ENCODE assay signal across 2 cellular contexts in the genomic region with DNA sequence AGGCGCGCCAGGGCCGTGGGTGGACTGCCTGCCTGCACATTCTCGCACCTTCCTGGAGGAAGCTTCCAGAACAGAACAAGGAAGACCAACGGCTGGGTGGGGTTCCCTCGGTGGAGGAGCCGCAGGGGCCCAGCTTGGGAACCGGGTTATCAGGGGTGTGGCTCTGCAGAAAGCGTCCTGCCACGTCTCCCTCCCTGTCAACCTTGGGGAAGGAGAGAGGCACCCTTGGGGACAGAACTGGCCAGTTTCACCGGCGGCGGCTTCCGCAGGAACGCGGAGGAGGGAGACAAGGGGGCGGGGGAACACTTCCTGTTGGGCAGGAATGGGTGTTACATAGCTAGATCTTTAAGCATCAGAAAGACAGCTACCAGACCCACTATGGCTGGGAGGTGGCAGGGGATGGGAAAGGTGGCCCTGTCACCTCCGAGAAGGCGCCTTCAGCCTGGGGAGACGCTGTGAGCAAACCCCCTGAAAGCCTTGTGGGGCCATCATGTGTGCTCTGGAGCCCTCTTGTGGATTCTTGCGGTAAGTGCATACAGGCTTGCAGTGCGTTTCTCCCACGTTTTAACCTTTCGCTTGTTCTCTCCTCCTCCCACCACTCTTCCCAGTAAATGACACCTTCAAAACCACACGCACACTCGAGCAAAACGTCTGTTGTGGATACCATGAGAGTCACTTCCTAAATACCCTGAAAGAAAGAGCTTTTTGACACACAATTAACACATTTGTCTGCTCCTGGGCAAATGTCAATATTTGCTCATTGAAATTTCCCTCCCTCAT.
TF ChIP-seq lines count a peak whose summit lies in the region.

No MANE protein-coding gene starts in this region.

TF ChIP-seq in HEK293, 187 proteins besides CTCF, POLR2A, EP300 and RAD21 (continues in another document):
- TF ChIP-seq, protein P1, sequence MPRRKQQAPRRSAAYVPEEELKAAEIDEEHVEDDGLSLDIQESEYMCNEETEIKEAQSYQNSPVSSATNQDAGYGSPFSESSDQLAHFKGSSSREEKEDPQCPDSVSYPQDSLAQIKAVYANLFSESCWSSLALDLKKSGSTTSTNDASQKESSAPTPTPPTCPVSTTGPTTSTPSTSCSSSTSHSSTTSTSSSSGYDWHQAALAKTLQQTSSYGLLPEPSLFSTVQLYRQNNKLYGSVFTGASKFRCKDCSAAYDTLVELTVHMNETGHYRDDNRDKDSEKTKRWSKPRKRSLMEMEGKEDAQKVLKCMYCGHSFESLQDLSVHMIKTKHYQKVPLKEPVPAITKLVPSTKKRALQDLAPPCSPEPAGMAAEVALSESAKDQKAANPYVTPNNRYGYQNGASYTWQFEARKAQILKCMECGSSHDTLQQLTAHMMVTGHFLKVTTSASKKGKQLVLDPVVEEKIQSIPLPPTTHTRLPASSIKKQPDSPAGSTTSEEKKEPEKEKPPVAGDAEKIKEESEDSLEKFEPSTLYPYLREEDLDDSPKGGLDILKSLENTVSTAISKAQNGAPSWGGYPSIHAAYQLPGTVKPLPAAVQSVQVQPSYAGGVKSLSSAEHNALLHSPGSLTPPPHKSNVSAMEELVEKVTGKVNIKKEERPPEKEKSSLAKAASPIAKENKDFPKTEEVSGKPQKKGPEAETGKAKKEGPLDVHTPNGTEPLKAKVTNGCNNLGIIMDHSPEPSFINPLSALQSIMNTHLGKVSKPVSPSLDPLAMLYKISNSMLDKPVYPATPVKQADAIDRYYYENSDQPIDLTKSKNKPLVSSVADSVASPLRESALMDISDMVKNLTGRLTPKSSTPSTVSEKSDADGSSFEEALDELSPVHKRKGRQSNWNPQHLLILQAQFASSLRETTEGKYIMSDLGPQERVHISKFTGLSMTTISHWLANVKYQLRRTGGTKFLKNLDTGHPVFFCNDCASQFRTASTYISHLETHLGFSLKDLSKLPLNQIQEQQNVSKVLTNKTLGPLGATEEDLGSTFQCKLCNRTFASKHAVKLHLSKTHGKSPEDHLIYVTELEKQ (tag by site-specific recombination; IDR thresholded peaks at IDR 0.05; ENCODE audit: borderline replicate concordance) = no peak
- TF ChIP-seq ZNF138 (tag by site-specific recombination; IDR thresholded peaks at IDR 0.05; ENCODE audit: borderline replicate concordance) (no peak), ZNF555 (tag by site-specific recombination; conservative IDR thresholded peaks at IDR 0.05) (no peak), PRDM1 (tag by site-specific recombination; IDR thresholded peaks at IDR 0.05) (peak; percentile 98), HOXC10 (CRISPR knock-in tag; IDR thresholded peaks at IDR 0.05) (no peak), ZEB2 (tag by site-specific recombination; IDR thresholded peaks at IDR 0.05) (peak; percentile 73; the same call in 1 of the 2 replicates), BCL11A (tag by site-specific recombination; IDR thresholded peaks at IDR 0.05; ENCODE audit: low read depth) (no peak), ZXDB (tag by site-specific recombination; IDR thresholded peaks at IDR 0.05) (peak; percentile 72), ZNF423 (tag by site-specific recombination; IDR thresholded peaks at IDR 0.05) (no peak), ZNF777 (tag by site-specific recombination; IDR thresholded peaks at IDR 0.05; ENCODE audit: borderline replicate concordance) (no peak), ZBTB20 (tag by site-specific recombination; IDR thresholded peaks at IDR 0.05) (no peak; the same call in 1 of the 2 replicates)
- TF ChIP-seq, protein P2, sequence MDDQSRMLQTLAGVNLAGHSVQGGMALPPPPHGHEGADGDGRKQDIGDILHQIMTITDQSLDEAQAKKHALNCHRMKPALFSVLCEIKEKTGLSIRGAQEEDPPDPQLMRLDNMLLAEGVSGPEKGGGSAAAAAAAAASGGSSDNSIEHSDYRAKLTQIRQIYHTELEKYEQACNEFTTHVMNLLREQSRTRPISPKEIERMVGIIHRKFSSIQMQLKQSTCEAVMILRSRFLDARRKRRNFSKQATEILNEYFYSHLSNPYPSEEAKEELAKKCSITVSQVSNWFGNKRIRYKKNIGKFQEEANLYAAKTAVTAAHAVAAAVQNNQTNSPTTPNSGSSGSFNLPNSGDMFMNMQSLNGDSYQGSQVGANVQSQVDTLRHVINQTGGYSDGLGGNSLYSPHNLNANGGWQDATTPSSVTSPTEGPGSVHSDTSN (CRISPR knock-in tag; IDR thresholded peaks at IDR 0.05) = no peak
- TF ChIP-seq, protein P3, sequence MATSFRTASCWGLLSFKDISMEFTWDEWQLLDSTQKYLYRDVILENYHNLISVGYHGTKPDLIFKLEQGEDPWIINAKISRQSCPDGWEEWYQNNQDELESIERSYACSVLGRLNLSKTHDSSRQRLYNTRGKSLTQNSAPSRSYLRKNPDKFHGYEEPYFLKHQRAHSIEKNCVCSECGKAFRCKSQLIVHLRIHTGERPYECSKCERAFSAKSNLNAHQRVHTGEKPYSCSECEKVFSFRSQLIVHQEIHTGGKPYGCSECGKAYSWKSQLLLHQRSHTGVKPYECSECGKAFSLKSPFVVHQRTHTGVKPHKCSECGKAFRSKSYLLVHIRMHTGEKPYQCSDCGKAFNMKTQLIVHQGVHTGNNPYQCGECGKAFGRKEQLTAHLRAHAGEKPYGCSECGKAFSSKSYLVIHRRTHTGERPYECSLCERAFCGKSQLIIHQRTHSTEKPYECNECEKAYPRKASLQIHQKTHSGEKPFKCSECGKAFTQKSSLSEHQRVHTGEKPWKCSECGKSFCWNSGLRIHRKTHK (tag by site-specific recombination; IDR thresholded peaks at IDR 0.05) = no peak
- TF ChIP-seq, protein P4, sequence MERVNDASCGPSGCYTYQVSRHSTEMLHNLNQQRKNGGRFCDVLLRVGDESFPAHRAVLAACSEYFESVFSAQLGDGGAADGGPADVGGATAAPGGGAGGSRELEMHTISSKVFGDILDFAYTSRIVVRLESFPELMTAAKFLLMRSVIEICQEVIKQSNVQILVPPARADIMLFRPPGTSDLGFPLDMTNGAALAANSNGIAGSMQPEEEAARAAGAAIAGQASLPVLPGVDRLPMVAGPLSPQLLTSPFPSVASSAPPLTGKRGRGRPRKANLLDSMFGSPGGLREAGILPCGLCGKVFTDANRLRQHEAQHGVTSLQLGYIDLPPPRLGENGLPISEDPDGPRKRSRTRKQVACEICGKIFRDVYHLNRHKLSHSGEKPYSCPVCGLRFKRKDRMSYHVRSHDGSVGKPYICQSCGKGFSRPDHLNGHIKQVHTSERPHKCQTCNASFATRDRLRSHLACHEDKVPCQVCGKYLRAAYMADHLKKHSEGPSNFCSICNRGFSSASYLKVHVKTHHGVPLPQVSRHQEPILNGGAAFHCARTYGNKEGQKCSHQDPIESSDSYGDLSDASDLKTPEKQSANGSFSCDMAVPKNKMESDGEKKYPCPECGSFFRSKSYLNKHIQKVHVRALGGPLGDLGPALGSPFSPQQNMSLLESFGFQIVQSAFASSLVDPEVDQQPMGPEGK (tag by site-specific recombination; IDR thresholded peaks at IDR 0.05) = peak; percentile 93

TF ChIP-seq in K562, 482 proteins besides CTCF, POLR2A, EP300 and RAD21 (continued from another document and continues in another):
- no peak for TF ChIP-seq MYBL2 (IDR thresholded peaks at IDR 0.05; ENCODE audit: low read depth)
- no peak for TF ChIP-seq MYBL2 (CRISPR knock-in tag; IDR thresholded peaks at IDR 0.05; ENCODE audit: borderline replicate concordance)
- no peak for TF ChIP-seq ZBTB1 (CRISPR knock-in tag; IDR thresholded peaks at IDR 0.05; ENCODE audit: borderline replicate concordance, low read depth)
- TF ChIP-seq, protein P5, sequence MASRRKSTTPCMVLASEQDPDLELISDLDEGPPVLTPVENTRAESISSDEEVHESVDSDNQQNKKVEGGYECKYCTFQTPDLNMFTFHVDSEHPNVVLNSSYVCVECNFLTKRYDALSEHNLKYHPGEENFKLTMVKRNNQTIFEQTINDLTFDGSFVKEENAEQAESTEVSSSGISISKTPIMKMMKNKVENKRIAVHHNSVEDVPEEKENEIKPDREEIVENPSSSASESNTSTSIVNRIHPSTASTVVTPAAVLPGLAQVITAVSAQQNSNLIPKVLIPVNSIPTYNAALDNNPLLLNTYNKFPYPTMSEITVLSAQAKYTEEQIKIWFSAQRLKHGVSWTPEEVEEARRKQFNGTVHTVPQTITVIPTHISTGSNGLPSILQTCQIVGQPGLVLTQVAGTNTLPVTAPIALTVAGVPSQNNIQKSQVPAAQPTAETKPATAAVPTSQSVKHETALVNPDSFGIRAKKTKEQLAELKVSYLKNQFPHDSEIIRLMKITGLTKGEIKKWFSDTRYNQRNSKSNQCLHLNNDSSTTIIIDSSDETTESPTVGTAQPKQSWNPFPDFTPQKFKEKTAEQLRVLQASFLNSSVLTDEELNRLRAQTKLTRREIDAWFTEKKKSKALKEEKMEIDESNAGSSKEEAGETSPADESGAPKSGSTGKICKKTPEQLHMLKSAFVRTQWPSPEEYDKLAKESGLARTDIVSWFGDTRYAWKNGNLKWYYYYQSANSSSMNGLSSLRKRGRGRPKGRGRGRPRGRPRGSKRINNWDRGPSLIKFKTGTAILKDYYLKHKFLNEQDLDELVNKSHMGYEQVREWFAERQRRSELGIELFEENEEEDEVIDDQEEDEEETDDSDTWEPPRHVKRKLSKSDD (conservative IDR thresholded peaks at IDR 0.05; ENCODE audit: low read length) = no peak; the same call in 1 of the 2 replicates
- TF ChIP-seq RFX7 (CRISPR knock-in tag; IDR thresholded peaks at IDR 0.05) = no peak
- no peak for TF ChIP-seq NUFIP1 (IDR thresholded peaks at IDR 0.05; ENCODE audit: partially characterized antibody)
- peak; percentile 94 for TF ChIP-seq GABPA (tag; conservative IDR thresholded peaks at IDR 0.05; ENCODE audit: low read depth)
- TF ChIP-seq SMARCC2 (IDR thresholded peaks at IDR 0.05; ENCODE audit: low read depth) = no peak
- no peak for TF ChIP-seq TCF7L2 (IDR thresholded peaks at IDR 0.05; ENCODE audit: low read depth, low read length)
- TF ChIP-seq ZNF316 (IDR thresholded peaks at IDR 0.05) = no peak
- no peak for TF ChIP-seq GABPB2 (CRISPR knock-in tag; conservative IDR thresholded peaks at IDR 0.05)
- TF ChIP-seq ZNF224 (CRISPR knock-in tag; IDR thresholded peaks at IDR 0.05) = no peak
- peak in 1 of 2 experiments; percentile 10; a peak in 1 of 4 replicates for TF ChIP-seq HDAC1 (IDR thresholded peaks at IDR 0.05)
- TF ChIP-seq HSF4 (CRISPR knock-in tag; IDR thresholded peaks at IDR 0.05; ENCODE audit: borderline replicate concordance) = no peak
- TF ChIP-seq, protein P6, sequence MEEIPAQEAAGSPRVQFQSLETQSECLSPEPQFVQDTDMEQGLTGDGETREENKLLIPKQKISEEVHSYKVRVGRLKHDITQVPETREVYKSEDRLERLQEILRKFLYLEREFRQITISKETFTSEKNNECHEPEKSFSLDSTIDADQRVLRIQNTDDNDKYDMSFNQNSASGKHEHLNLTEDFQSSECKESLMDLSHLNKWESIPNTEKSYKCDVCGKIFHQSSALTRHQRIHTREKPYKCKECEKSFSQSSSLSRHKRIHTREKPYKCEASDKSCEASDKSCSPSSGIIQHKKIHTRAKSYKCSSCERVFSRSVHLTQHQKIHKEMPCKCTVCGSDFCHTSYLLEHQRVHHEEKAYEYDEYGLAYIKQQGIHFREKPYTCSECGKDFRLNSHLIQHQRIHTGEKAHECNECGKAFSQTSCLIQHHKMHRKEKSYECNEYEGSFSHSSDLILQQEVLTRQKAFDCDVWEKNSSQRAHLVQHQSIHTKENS (CRISPR knock-in tag; IDR thresholded peaks at IDR 0.05) = no peak
- TF ChIP-seq ZNF282 (CRISPR knock-in tag; IDR thresholded peaks at IDR 0.05) = no peak
- TF ChIP-seq STAT5B (CRISPR knock-in tag; IDR thresholded peaks at IDR 0.05) = no peak
- TF ChIP-seq, protein P7, sequence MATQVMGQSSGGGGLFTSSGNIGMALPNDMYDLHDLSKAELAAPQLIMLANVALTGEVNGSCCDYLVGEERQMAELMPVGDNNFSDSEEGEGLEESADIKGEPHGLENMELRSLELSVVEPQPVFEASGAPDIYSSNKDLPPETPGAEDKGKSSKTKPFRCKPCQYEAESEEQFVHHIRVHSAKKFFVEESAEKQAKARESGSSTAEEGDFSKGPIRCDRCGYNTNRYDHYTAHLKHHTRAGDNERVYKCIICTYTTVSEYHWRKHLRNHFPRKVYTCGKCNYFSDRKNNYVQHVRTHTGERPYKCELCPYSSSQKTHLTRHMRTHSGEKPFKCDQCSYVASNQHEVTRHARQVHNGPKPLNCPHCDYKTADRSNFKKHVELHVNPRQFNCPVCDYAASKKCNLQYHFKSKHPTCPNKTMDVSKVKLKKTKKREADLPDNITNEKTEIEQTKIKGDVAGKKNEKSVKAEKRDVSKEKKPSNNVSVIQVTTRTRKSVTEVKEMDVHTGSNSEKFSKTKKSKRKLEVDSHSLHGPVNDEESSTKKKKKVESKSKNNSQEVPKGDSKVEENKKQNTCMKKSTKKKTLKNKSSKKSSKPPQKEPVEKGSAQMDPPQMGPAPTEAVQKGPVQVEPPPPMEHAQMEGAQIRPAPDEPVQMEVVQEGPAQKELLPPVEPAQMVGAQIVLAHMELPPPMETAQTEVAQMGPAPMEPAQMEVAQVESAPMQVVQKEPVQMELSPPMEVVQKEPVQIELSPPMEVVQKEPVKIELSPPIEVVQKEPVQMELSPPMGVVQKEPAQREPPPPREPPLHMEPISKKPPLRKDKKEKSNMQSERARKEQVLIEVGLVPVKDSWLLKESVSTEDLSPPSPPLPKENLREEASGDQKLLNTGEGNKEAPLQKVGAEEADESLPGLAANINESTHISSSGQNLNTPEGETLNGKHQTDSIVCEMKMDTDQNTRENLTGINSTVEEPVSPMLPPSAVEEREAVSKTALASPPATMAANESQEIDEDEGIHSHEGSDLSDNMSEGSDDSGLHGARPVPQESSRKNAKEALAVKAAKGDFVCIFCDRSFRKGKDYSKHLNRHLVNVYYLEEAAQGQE (CRISPR knock-in tag; IDR thresholded peaks at IDR 0.05; ENCODE audit: low read depth) = 0 out of 2 replicates have a peak, but pooled peaks have one; percentile 20
- TF ChIP-seq, protein P8, sequence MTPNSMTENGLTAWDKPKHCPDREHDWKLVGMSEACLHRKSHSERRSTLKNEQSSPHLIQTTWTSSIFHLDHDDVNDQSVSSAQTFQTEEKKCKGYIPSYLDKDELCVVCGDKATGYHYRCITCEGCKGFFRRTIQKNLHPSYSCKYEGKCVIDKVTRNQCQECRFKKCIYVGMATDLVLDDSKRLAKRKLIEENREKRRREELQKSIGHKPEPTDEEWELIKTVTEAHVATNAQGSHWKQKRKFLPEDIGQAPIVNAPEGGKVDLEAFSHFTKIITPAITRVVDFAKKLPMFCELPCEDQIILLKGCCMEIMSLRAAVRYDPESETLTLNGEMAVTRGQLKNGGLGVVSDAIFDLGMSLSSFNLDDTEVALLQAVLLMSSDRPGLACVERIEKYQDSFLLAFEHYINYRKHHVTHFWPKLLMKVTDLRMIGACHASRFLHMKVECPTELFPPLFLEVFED (CRISPR knock-in tag; conservative IDR thresholded peaks at IDR 0.05) = peak; percentile 21; the same call in 1 of the 2 replicates
- TF ChIP-seq NFYB (IDR thresholded peaks at IDR 0.05; ENCODE audit: extremely low read depth, insufficient read length) = no peak
- TF ChIP-seq, protein P9, sequence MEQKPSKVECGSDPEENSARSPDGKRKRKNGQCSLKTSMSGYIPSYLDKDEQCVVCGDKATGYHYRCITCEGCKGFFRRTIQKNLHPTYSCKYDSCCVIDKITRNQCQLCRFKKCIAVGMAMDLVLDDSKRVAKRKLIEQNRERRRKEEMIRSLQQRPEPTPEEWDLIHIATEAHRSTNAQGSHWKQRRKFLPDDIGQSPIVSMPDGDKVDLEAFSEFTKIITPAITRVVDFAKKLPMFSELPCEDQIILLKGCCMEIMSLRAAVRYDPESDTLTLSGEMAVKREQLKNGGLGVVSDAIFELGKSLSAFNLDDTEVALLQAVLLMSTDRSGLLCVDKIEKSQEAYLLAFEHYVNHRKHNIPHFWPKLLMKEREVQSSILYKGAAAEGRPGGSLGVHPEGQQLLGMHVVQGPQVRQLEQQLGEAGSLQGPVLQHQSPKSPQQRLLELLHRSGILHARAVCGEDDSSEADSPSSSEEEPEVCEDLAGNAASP (IDR thresholded peaks at IDR 0.05) = no peak
